In genomic region chr9:114588671-114589526, GRCh38 we compare ENCODE assay signal across 7 cellular contexts. TPM values are rescaled to one million over a fixed set of nuclear protein-coding genes. Genes with fewer than 3 reads are reported as not detected.
DNase-seq lines count a peak whose midpoint lies in the region; ATAC-seq and TF ChIP-seq lines count a peak whose summit lies in the region.

No MANE protein-coding gene starts in this region.

- H3K4me3 Mint-ChIP-seq in stimulated activated memory B cell treated with anti-CD40 and anti-IgM and Interleukin-4, amounts not matched to agents 10 μg/mL and 1 μg/mL and 100 μg/mL, for 72 hours = peak overlapping the region; percentile 97

- peaks cover 29% of the 10 kb centered on the region for H3K36me3 Mint-ChIP-seq in stimulated activated memory B cell treated with anti-CD40 and anti-IgM and Interleukin-4, amounts not matched to agents 10 μg/mL and 1 μg/mL and 100 μg/mL, for 72 hours

- no peak for TF ChIP-seq CTCF in HEK293 (tag by site-specific recombination; IDR thresholded peaks at IDR 0.05)
- TF ChIP-seq CTCF in VCaP (conservative IDR thresholded peaks at IDR 0.05) = no peak

- WGBS in right cardiac atrium = 17% methylated on average over 11 of the region's 11 CpGs

- peaks cover 11 to 36% of the 10 kb centered on the region in 2 experiments for H3K36me3 ChIP-seq in HEK293 (ENCODE audit: control insufficient read depth in 2 of 2, insufficient read depth in 1 of 2, low read length in 2 of 2)

- H3K4me1 Mint-ChIP-seq in stimulated activated memory B cell treated with anti-CD40 and anti-IgM and Interleukin-4, amounts not matched to agents 10 μg/mL and 1 μg/mL and 100 μg/mL, for 72 hours = peaks cover 58% of the 10 kb centered on the region

- intact Hi-C loops in right cardiac atrium (cut with DNase I) = no loop called here
- intact Hi-C loops in left colon (cut with DNase I, micrococcal nuclease) = no loop called here

- H3K27ac ChIP-seq in HEK293 (ENCODE audit: extremely low read depth, low read depth, low read length) (no peak overlapping the region), VCaP (peak overlapping the region; percentile 97), right cardiac atrium (ENCODE audit: low read length) (peak overlapping the region; percentile 48)

- ATAC-seq in right cardiac atrium (no peak), GM21529 (IDR thresholded peaks at IDR 0.05; ENCODE audit: unreplicated experiment) (no peak), left colon (no peak)
- ATAC-seq in stimulated activated memory B cell treated with anti-CD40 and anti-IgM and Interleukin-4, amounts not matched to agents 10 μg/mL and 1 μg/mL and 100 μg/mL, for 72 hours = no peak

- H3K4me1 ChIP-seq in HEK293 (ENCODE audit: control insufficient read depth, insufficient read depth, low read length) (no peaks in the 10 kb centered on the region), right cardiac atrium (ENCODE audit: control insufficient read depth, insufficient read depth, low read length) (peaks cover 2% of the 10 kb centered on the region)

- no peaks in the 10 kb centered on the region for H3K27me3 ChIP-seq in right cardiac atrium (ENCODE audit: control insufficient read depth, insufficient read depth)

- H3K4me3 ChIP-seq in HEK293 (ENCODE audit: low read depth, low read length) (peak overlapping the region; percentile 86), right cardiac atrium (ENCODE audit: low read length) (peak overlapping the region; percentile 91)

- H3K9me3 ChIP-seq in HEK293 (ENCODE audit: control insufficient read depth, insufficient read depth, low read depth, low read length) (no peaks in the 10 kb centered on the region), right cardiac atrium (ENCODE audit: control insufficient read depth, low read length) (no peaks in the 10 kb centered on the region)

- DNase-seq in right cardiac atrium (no peak), hippocampal formation (lab: John Stamatoyannopoulos, UW) (no peak), left colon (no peak)

- CTCF ChIA-PET in HEK293 (lab: Yijun Ruan, JAX) = interaction anchor here (2.1 kb wide), 1 partner anchor 16 kb away, joined by 8 read pairs; no protein-coding TSS in a partner anchor

- H3K27me3 Mint-ChIP-seq in stimulated activated memory B cell treated with anti-CD40 and anti-IgM and Interleukin-4, amounts not matched to agents 10 μg/mL and 1 μg/mL and 100 μg/mL, for 72 hours = no peaks in the 10 kb centered on the region

- POLR2A ChIA-PET in HEK293 (lab: Yijun Ruan, JAX) = interaction anchor here (1.5 to 1.8 kb wide), 7 partner anchors 8 to 85 kb away, joined by 6 to 31 read pairs (median 16); partner anchors contain the start of genes TMEM268 and WHRN

- no peaks in the 10 kb centered on the region for H3K9me3 Mint-ChIP-seq in stimulated activated memory B cell treated with anti-CD40 and anti-IgM and Interleukin-4, amounts not matched to agents 10 μg/mL and 1 μg/mL and 100 μg/mL, for 72 hours

- H3K27ac Mint-ChIP-seq in stimulated activated memory B cell treated with anti-CD40 and anti-IgM and Interleukin-4, amounts not matched to agents 10 μg/mL and 1 μg/mL and 100 μg/mL, for 72 hours = peak overlapping the region; percentile 97

TF ChIP-seq in HEK293, 187 proteins besides CTCF, POLR2A, EP300 and RAD21:
- TF ChIP-seq ZBTB20 (tag by site-specific recombination; IDR thresholded peaks at IDR 0.05) (peak; percentile 15; the same call in 1 of the 2 replicates), ZIC2 (tag by site-specific recombination; IDR thresholded peaks at IDR 0.05) (0 out of 2 replicates have a peak, but pooled peaks have one; percentile 16), PRDM1 (tag by site-specific recombination; IDR thresholded peaks at IDR 0.05) (no peak), TSHZ1 (tag by site-specific recombination; IDR thresholded peaks at IDR 0.05; ENCODE audit: borderline replicate concordance) (no peak), ZNF626 (tag by site-specific recombination; IDR thresholded peaks at IDR 0.05) (no peak)

RNA-seq across cellular contexts. Expression of gene ATP6V1G1, which starts 1.3 kb away (rescaled TPM):
- 10 to 100 TPM; 91.5 to 99.7 (median 98.0) TPM for total RNA-seq in right cardiac atrium
- 157 TPM for polyA plus RNA-seq in right cardiac atrium
- 10 to 100 TPM; 66.9 to 74.3 TPM for total RNA-seq in left colon

RNA-seq across cellular contexts. Expression of gene TMEM268, which starts 22.2 kb away (rescaled TPM):
- 1 to 10 TPM; 6.3 to 7.8 (median 7.1) TPM for total RNA-seq in right cardiac atrium
- polyA plus RNA-seq in right cardiac atrium = 3.0 TPM
- 1 to 10 TPM; 6.8 to 9.4 TPM for total RNA-seq in left colon
